Comparison of ENCODE assay signal across 24 cellular contexts in genomic region chr6:35351422-35351821, GRCh38.
"Had no signal": no experiment of that assay in that cellular context is flagged by ENCODE, and none has a peak within 500 bp of the region (broad histone marks: within the 10 kb centered on the region; RNA-seq: fewer than 3 reads in every experiment).

No MANE protein-coding gene starts in this region.

- DNase-seq: activated CD4-positive, alpha-beta T cell treated with anti-CD3 and anti-CD28 coated beads for 1 hour; activated effector memory CD4-positive, alpha-beta T cell treated with anti-CD3 and anti-CD28 coated beads, Interleukin-2, amount 50 U/mL, for 16 hours; activated naive CD4-positive, alpha-beta T cell treated with anti-CD3 and anti-CD28 coated beads, Interleukin-2, amount 10 ng/mL, durations not matched to agents 7 days and 5 days; activated T-cell treated with anti-CD3 and anti-CD28 coated beads, Interleukin-2, amount 50 U/mL, for 48 hours; effector memory CD4-positive, alpha-beta T cell; foreskin melanocyte; lower lobe of right lung; mesendoderm; natural killer cell; psoas muscle; stimulated activated CD4-positive, alpha-beta T cell treated with anti-CD3 and anti-CD28 coated beads, Interleukin-12 subunit alpha, Interleukin-12 subunit beta, amount 100 ng/mL, for 4 hours; transverse colon; WERI-Rb-1 had no signal

- H3K4me3 ChIP-seq: lower lobe of right lung, ovary, psoas muscle, right atrium auricular region, transverse colon had no signal

- H3K4me3 Mint-ChIP-seq: activated naive CD4-positive, alpha-beta T cell treated with anti-CD3 and anti-CD28 coated beads, Interleukin-2, amount 10 ng/mL, durations not matched to agents 7 days and 5 days; central memory CD8-positive, alpha-beta T cell; natural killer cell had no signal

- H3K9me3 Mint-ChIP-seq: activated naive CD4-positive, alpha-beta T cell treated with anti-CD3 and anti-CD28 coated beads, Interleukin-2, amount 10 ng/mL, durations not matched to agents 7 days and 5 days; central memory CD8-positive, alpha-beta T cell; natural killer cell had no signal

- ATAC-seq: esophagus mucosa, left lobe of liver, lower lobe of right lung, natural killer cell, psoas muscle had no signal

- H3K27ac Mint-ChIP-seq: activated naive CD4-positive, alpha-beta T cell treated with anti-CD3 and anti-CD28 coated beads, Interleukin-2, amount 10 ng/mL, durations not matched to agents 7 days and 5 days; natural killer cell had no signal

- H3K36me3 ChIP-seq: ovary had no signal

- FAIRE-seq: astrocyte, colon, endothelial cell of umbilical vein, TTC549, urothelium cell line had no signal

- H3K4me1 ChIP-seq: lower lobe of right lung, right atrium auricular region had no signal

- H3K27me3 Mint-ChIP-seq: activated naive CD4-positive, alpha-beta T cell treated with anti-CD3 and anti-CD28 coated beads, Interleukin-2, amount 10 ng/mL, durations not matched to agents 7 days and 5 days; central memory CD8-positive, alpha-beta T cell had no signal

- H3K9me3 ChIP-seq: lower lobe of right lung, neutrophil, ovary, psoas muscle, right atrium auricular region, transverse colon had no signal

- H3K27me3 ChIP-seq: neutrophil, ovary, right atrium auricular region, transverse colon had no signal

- H3K27ac ChIP-seq: lower lobe of right lung, neutrophil, ovary, psoas muscle, right atrium auricular region, transverse colon, WERI-Rb-1 had no signal
